In genomic region chr6:166616261-166617226, GRCh38 we compare ENCODE assay signal across 21 cellular contexts.
"Had no signal": no experiment of that assay in that cellular context is flagged by ENCODE, and none has a peak within 500 bp of the region (broad histone marks: within the 10 kb centered on the region; RNA-seq: fewer than 3 reads in every experiment).

No MANE protein-coding gene starts in this region.

- H3K4me3 ChIP-seq: adrenal gland, gastroesophageal sphincter, heart right ventricle, left lung, thoracic aorta had no signal

- H3K9me3 Mint-ChIP-seq: activated naive CD4-positive, alpha-beta T cell treated with anti-CD3 and anti-CD28 coated beads, Interleukin-2, amount 50 U/mL, for 24 hours; dendritic cell treated with granulocyte-macrophage colony-stimulating factor and Interleukin-4, amounts not matched to agents 40 ng/mL and 50 ng/mL, for 4 days; natural killer cell treated with Interleukin-12 subunit alpha and Interleukin-12 subunit beta and Interleukin-15 and Interleukin-18, amount 100 ng/mL, for 72 hours; stimulated activated naive CD8-positive, alpha-beta T cell treated with anti-CD3 and anti-CD28 coated beads, Interleukin-15, Interleukin-2, amounts not matched to agents 100 ng/mL and 50 ng/mL, for 24 hours had no signal

- H3K27ac Mint-ChIP-seq: activated naive CD4-positive, alpha-beta T cell treated with anti-CD3 and anti-CD28 coated beads, Interleukin-2, amount 50 U/mL, for 24 hours; dendritic cell treated with granulocyte-macrophage colony-stimulating factor and Interleukin-4, amounts not matched to agents 40 ng/mL and 50 ng/mL, for 4 days; natural killer cell treated with Interleukin-12 subunit alpha and Interleukin-12 subunit beta and Interleukin-15 and Interleukin-18, amount 100 ng/mL, for 72 hours; progenitor cell of endocrine pancreas; stimulated activated naive CD8-positive, alpha-beta T cell treated with anti-CD3 and anti-CD28 coated beads, Interleukin-15, Interleukin-2, amounts not matched to agents 100 ng/mL and 50 ng/mL, for 24 hours had no signal

- ATAC-seq: gastroesophageal sphincter; left lung; natural killer cell treated with Interleukin-12 subunit alpha and Interleukin-12 subunit beta and Interleukin-15 and Interleukin-18, amount 100 ng/mL, for 72 hours had no signal

- H3K27me3 ChIP-seq: adrenal gland, gastroesophageal sphincter, heart right ventricle, left lung had no signal

- H3K36me3 ChIP-seq: adrenal gland, thoracic aorta had no signal

- H3K4me2 ChIP-seq: SK-N-SH had no signal

- H3K36me3 Mint-ChIP-seq: activated naive CD4-positive, alpha-beta T cell treated with anti-CD3 and anti-CD28 coated beads, Interleukin-2, amount 50 U/mL, for 24 hours; natural killer cell treated with Interleukin-12 subunit alpha and Interleukin-12 subunit beta and Interleukin-15 and Interleukin-18, amount 100 ng/mL, for 72 hours had no signal

- H3K27ac ChIP-seq: epithelial cell of prostate, thoracic aorta had no signal

- H3K4me3 Mint-ChIP-seq: activated naive CD4-positive, alpha-beta T cell treated with anti-CD3 and anti-CD28 coated beads, Interleukin-2, amount 50 U/mL, for 24 hours; dendritic cell treated with granulocyte-macrophage colony-stimulating factor and Interleukin-4, amounts not matched to agents 40 ng/mL and 50 ng/mL, for 4 days; natural killer cell treated with Interleukin-12 subunit alpha and Interleukin-12 subunit beta and Interleukin-15 and Interleukin-18, amount 100 ng/mL, for 72 hours; stimulated activated naive CD8-positive, alpha-beta T cell treated with anti-CD3 and anti-CD28 coated beads, Interleukin-15, Interleukin-2, amounts not matched to agents 100 ng/mL and 50 ng/mL, for 24 hours had no signal

- DNase-seq: activated CD4-positive, CD25-positive, alpha-beta regulatory T cell treated with anti-CD3 and anti-CD28 coated beads, Interleukin-2, amount 50 U/mL, for 72 hours; activated effector memory CD4-positive, alpha-beta T cell treated with anti-CD3 and anti-CD28 coated beads, Interleukin-2, amount 50 U/mL, for 16 hours; activated T-cell treated with anti-CD3 and anti-CD28 coated beads, Interleukin-2, amount 50 U/mL, for 48 hours; adrenal gland; effector memory CD4-positive, alpha-beta T cell; left lung; mesendoderm; occipital lobe; right cardiac atrium; SK-N-SH; T-helper 1 cell; T1000 had no signal

- H3K9me3 ChIP-seq: adrenal gland, gastroesophageal sphincter, heart right ventricle, left lung, SK-N-SH, thoracic aorta had no signal

- H3K27me3 Mint-ChIP-seq: activated naive CD4-positive, alpha-beta T cell treated with anti-CD3 and anti-CD28 coated beads, Interleukin-2, amount 50 U/mL, for 24 hours; dendritic cell treated with granulocyte-macrophage colony-stimulating factor and Interleukin-4, amounts not matched to agents 40 ng/mL and 50 ng/mL, for 4 days; progenitor cell of endocrine pancreas; stimulated activated naive CD8-positive, alpha-beta T cell treated with anti-CD3 and anti-CD28 coated beads, Interleukin-15, Interleukin-2, amounts not matched to agents 100 ng/mL and 50 ng/mL, for 24 hours had no signal

- H3K4me1 Mint-ChIP-seq: activated naive CD4-positive, alpha-beta T cell treated with anti-CD3 and anti-CD28 coated beads, Interleukin-2, amount 50 U/mL, for 24 hours had no signal

- H3K9ac ChIP-seq: SK-N-SH had no signal
